8 cellular contexts compared by ENCODE assay signal in the genomic region with DNA sequence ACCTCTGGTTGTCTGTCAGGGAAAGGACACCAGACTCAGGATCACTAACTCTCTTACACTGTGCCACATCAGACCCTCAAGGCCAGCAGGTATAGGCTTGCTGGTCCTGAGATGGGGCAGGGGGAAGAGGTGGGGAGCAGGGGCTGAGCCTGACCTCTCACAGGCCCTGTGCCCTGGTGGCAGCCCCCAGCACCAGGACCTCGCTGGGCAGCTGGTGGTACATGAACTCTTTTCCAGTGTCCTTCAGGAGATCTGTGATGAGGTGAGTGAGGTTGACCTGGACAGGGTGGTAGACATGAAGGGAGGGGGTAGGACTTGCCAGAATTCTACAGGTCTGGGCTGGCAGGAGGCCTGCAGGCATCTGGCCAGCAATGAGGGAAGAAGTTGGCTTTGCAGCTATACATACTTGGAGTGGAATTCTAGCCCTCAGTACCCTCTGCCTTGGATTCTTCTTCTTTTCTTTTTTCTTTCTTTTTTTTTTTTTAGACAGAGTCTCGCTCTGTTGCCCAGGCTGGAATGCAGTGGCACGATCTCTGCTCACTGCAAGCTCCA. TPM values are rescaled to one million over a fixed set of nuclear protein-coding genes. Genes with fewer than 3 reads are reported as not detected.
DNase-seq lines count a peak whose midpoint lies in the region; ATAC-seq and TF ChIP-seq lines count a peak whose summit lies in the region.

No MANE protein-coding gene starts in this region.

- H3K9me2 ChIP-seq in MM.1S (replicated peaks; ENCODE audit: insufficient read depth, low read length): no peaks in the 10 kb centered on the region

- H3K9me3 ChIP-seq in MM.1S (replicated peaks; ENCODE audit: insufficient read depth, low read length): no peaks in the 10 kb centered on the region
- no peaks in the 10 kb centered on the region for H3K9me3 ChIP-seq in neuronal stem cell (replicated peaks in 1 of 2; ENCODE audit: control insufficient read depth in 2 of 2, insufficient read depth in 1 of 2, low read depth in 1 of 2, low read length in 2 of 2)

- no peak overlapping the region for H2BK12ac ChIP-seq in neuronal stem cell (ENCODE audit: low read length)

- H3K14ac ChIP-seq in neuronal stem cell (ENCODE audit: low read length): no peak overlapping the region

- H3K4me1 ChIP-seq in MM.1S (ENCODE audit: low read length): peaks cover 14% of the 10 kb centered on the region
- H3K4me1 ChIP-seq in neuronal stem cell (ENCODE audit: control insufficient read depth in 2 of 2, insufficient read depth in 1 of 2, low read depth in 1 of 2, low read length in 2 of 2): peaks cover 17 to 25% of the 10 kb centered on the region in 2 donors

- H3K79me1 ChIP-seq in neuronal stem cell (ENCODE audit: low read depth, low read length): peaks cover 5% of the 10 kb centered on the region

- H3K9ac ChIP-seq in MM.1S (ENCODE audit: low read length): peak overlapping the region; percentile 79; the same call in 1 of the 2 replicates
- no peak overlapping the region for H3K9ac ChIP-seq in neuronal stem cell (ENCODE audit: low read depth, low read length, poor library complexity)

- H3F3A ChIP-seq in MM.1S (ENCODE audit: insufficient read depth, low read length): peaks cover 7% of the 10 kb centered on the region

- peak overlapping the region; percentile 66 for H3K23ac ChIP-seq in neuronal stem cell (ENCODE audit: low read depth, low read length, poor library complexity)

- no peaks in the 10 kb centered on the region for H4K20me1 ChIP-seq in MM.1S (ENCODE audit: insufficient read depth, low read length)

- H3K27me3 ChIP-seq in MM.1S (replicated peaks; ENCODE audit: insufficient read depth, low read length): no peaks in the 10 kb centered on the region
- peaks cover 0 to 13% (median 0%) of the 10 kb centered on the region in 3 experiments for H3K27me3 ChIP-seq in neuronal stem cell (ENCODE audit: control insufficient read depth in 3 of 3, insufficient read depth in 3 of 3, low read depth in 1 of 3, low read length in 3 of 3)

- no peak overlapping the region for H4K91ac ChIP-seq in neuronal stem cell (ENCODE audit: low read depth, low read length, poor library complexity)

- peaks cover 29% of the 10 kb centered on the region for H3K79me2 ChIP-seq in MM.1S (ENCODE audit: low read length)

- TF ChIP-seq CTCF in C4-2B (conservative IDR thresholded peaks at IDR 0.05): no peak
- no peak for TF ChIP-seq CTCF in MM.1S (IDR thresholded peaks at IDR 0.05; ENCODE audit: low read length)
- TF ChIP-seq CTCF in coronary artery (IDR thresholded peaks at IDR 0.05): no peak

- H3K4ac ChIP-seq in neuronal stem cell (ENCODE audit: low read length): no peak overlapping the region

- H3K4me3 ChIP-seq in MM.1S (ENCODE audit: low read length): peak overlapping the region; percentile 87
- H3K4me3 ChIP-seq in coronary artery: peak overlapping the region; percentile 86
- H3K4me3 ChIP-seq in neuronal stem cell (ENCODE audit: low read length in 2 of 2): peak overlapping the region in 1 of 2 donors; percentile 88

- H2AFZ ChIP-seq in MM.1S (ENCODE audit: low read length): no peak overlapping the region
- no peak overlapping the region for H2AFZ ChIP-seq in neuronal stem cell (ENCODE audit: low read length)

- H4K8ac ChIP-seq in neuronal stem cell (ENCODE audit: low read depth, low read length): no peak overlapping the region

- no peak overlapping the region for H2BK15ac ChIP-seq in neuronal stem cell (ENCODE audit: low read length)

- no peak overlapping the region for H3K18ac ChIP-seq in neuronal stem cell (ENCODE audit: low read length)

- H3K36me3 ChIP-seq in MM.1S (replicated peaks; ENCODE audit: insufficient read depth, low read length) (no peaks in the 10 kb centered on the region), neuronal stem cell (replicated peaks in 1 of 2; ENCODE audit: control insufficient read depth in 2 of 2, insufficient read depth in 2 of 2, low read length in 2 of 2) (peaks cover 8 to 23% of the 10 kb centered on the region in 2 donors)

- peak overlapping the region; percentile 68 for H2AK5ac ChIP-seq in neuronal stem cell (ENCODE audit: low read depth, low read length)

- H3K4me2 ChIP-seq in MM.1S (ENCODE audit: low read depth, low read length): peak overlapping the region; percentile 93
- no peak overlapping the region for H3K4me2 ChIP-seq in neuronal stem cell (ENCODE audit: insufficient read depth, low read length, poor library complexity, severe bottlenecking)

- WGBS in neuronal stem cell (ENCODE audit: extremely low coverage in 2 of 2, insufficient read length in 2 of 2, insufficient replicate concordance in 1 of 2), 2 donors: no CpG with 5 or more reads among the region's 3 CpGs

- H2BK5ac ChIP-seq in neuronal stem cell (ENCODE audit: low read length): no peak overlapping the region

- ATAC-seq in HG03469 (IDR thresholded peaks at IDR 0.05; ENCODE audit: unreplicated experiment): no peak
- no peak for ATAC-seq in left lobe of liver

- peak overlapping the region; percentile 91 for H3K27ac ChIP-seq in C4-2B
- H3K27ac ChIP-seq in MM.1S (ENCODE audit: low read length): no peak overlapping the region
- peak overlapping the region in 1 of 2 donors; percentile 93 for H3K27ac ChIP-seq in coronary artery
- no peak overlapping the region for H3K27ac ChIP-seq in neuronal stem cell (replicated peaks; ENCODE audit: low read length)

- no peak overlapping the region for H2BK120ac ChIP-seq in neuronal stem cell (ENCODE audit: low read depth, low read length)

- no peak for DNase-seq in MM.1S
- DNase-seq in coronary artery (ENCODE audit: low spot score): no peak
- DNase-seq in neuronal stem cell (ENCODE audit: low spot score): no peak
- DNase-seq in left lobe of liver (ENCODE audit: low spot score): no peak
- no peak for DNase-seq in NCI-H526 (lab: John Stamatoyannopoulos, UW)
- no peak for DNase-seq in NOMO-1 treated with dmso at 0.1 percent for 144 hours (lab: John Stamatoyannopoulos, UW; ENCODE audit: unreplicated experiment)

RNA-seq across cellular contexts. Expression of a gene that starts 1.4 kb away (rescaled TPM):
- 30.8 TPM for polyA plus RNA-seq in neuronal stem cell (2013, experiment 1 of 2)
- 29.4 TPM for polyA plus RNA-seq in neuronal stem cell (2013, experiment 2 of 2)
- 52.5 TPM for total RNA-seq in left lobe of liver

RNA-seq across cellular contexts. Expression of a gene that starts 1.5 kb away (rescaled TPM):
- 53.3 TPM for polyA plus RNA-seq in neuronal stem cell (2013, experiment 1 of 2)
- 53.3 TPM for polyA plus RNA-seq in neuronal stem cell (2013, experiment 2 of 2)
- total RNA-seq in left lobe of liver: 22.2 TPM

RNA-seq across cellular contexts. Expression of a gene that starts 2.9 kb away (rescaled TPM):
- polyA plus RNA-seq in neuronal stem cell (2013, experiment 1 of 2): 29.4 TPM
- polyA plus RNA-seq in neuronal stem cell (2013, experiment 2 of 2): 29.4 TPM
- 28.2 TPM for total RNA-seq in left lobe of liver

RNA-seq across cellular contexts. Expression of a gene that starts 6.9 kb away (rescaled TPM):
- polyA plus RNA-seq in neuronal stem cell (2013, experiment 1 of 2): 35.4 TPM
- polyA plus RNA-seq in neuronal stem cell (2013, experiment 2 of 2): 32.3 TPM
- total RNA-seq in left lobe of liver: 20.8 TPM

RNA-seq across cellular contexts. Expression of a gene that starts 13.4 kb away (rescaled TPM):
- polyA plus RNA-seq in neuronal stem cell (2013, experiment 1 of 2): 36.4 TPM
- polyA plus RNA-seq in neuronal stem cell (2013, experiment 2 of 2): 40.7 TPM
- total RNA-seq in left lobe of liver: 82.6 TPM
